ENCODE assay signal across 9 cellular contexts in the genomic region with DNA sequence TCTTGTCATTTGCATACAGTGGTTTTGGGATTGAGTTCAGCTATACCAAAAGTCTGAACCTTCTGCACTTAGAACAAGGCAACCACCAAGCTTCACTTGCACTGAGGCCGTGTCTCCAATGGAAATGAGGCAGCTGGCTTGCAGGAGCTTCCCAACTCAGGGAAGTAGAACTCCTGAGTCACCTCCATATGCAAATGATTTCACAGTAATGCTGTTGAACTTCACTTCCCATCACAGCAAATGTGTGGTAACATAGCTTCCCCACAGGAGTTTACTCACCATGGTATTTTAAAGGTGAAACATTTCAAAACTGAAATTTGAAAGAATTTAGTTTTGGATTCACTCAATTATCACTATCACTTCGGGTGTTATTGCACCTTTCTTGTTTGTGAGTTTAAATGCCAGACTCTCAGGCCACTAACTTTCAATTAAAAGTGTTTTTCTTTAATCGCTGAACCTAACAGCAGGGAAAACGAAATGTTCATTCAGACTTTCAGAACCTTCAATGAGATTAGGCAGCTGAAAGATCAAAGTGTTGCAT.
DNase-seq lines count a peak whose midpoint lies in the region; ATAC-seq lines count a peak whose summit lies in the region.
"Had no signal": no experiment of that assay in that cellular context is flagged by ENCODE, and none has a peak within 500 bp of the region (broad histone marks: within the 10 kb centered on the region; RNA-seq: fewer than 3 reads in every experiment).

No MANE protein-coding gene starts in this region.

- H3K27ac Mint-ChIP-seq in activated naive CD8-positive, alpha-beta T cell = peak overlapping the region; percentile 78

- H3K9me3 ChIP-seq in HAP-1 = no peaks in the 10 kb centered on the region

- no peaks in the 10 kb centered on the region for H3K9me3 Mint-ChIP-seq in activated naive CD8-positive, alpha-beta T cell (ENCODE audit: low read depth)

- H3K4me1 ChIP-seq in HAP-1 = no peaks in the 10 kb centered on the region

- ATAC-seq in HG03135 (IDR thresholded peaks at IDR 0.05; ENCODE audit: unreplicated experiment) = peak; percentile 53

- H3K4me1 Mint-ChIP-seq in activated naive CD8-positive, alpha-beta T cell (ENCODE audit: low read depth) = peaks cover 49% of the 10 kb centered on the region

- H3K4me3 ChIP-seq in HAP-1 = no peak overlapping the region

- H3K36me3 ChIP-seq in HAP-1 (replicated peaks) = no peaks in the 10 kb centered on the region

- H3K36me3 Mint-ChIP-seq in activated naive CD8-positive, alpha-beta T cell = peaks cover 48% of the 10 kb centered on the region

- in situ Hi-C loops in HAP-1 (cut with MboI; ENCODE audit: low sequenced_read_pairs) = loop anchor here (10.0 kb wide), 1 partner anchor 125 kb away; no protein-coding TSS in a partner anchor

- peak; percentile 9 for DNase-seq in stimulated activated naive CD4-positive, alpha-beta T cell treated with Interleukin-2 at 50 U/mL for 16 hours (lab: John Stamatoyannopoulos, UW)
- DNase-seq in stimulated activated naive CD4-positive, alpha-beta T cell (lab: John Stamatoyannopoulos, UW) = no peak
- DNase-seq in HAP-1 (ENCODE audit: low spot score in 2 of 2) = no peak
- DNase-seq in stimulated activated CD8-positive, alpha-beta memory T cell treated with anti-CD3 and anti-CD28 coated beads, Interleukin-4, amount 100 ng/mL, for 48 hours = no peak
- DNase-seq in NAMALWA (ENCODE audit: low spot score) = no peak
- no peak for DNase-seq in NCI-H1105 treated with DMSO at 0.1 percent for 48 hours (lab: John Stamatoyannopoulos, UW)
- DNase-seq: activated CD4-positive, alpha-beta T cell treated with anti-CD3 and anti-CD28 coated beads, Interleukin-2, amount 50 U/mL, for 4 hours had no signal

- peak overlapping the region; percentile 66 for H3K4me3 Mint-ChIP-seq in activated naive CD8-positive, alpha-beta T cell

- no peaks in the 10 kb centered on the region for H3K27me3 Mint-ChIP-seq in activated naive CD8-positive, alpha-beta T cell

- no peaks in the 10 kb centered on the region for H3K27me3 ChIP-seq in HAP-1 (ENCODE audit: low read depth)
